ENCODE assay signal across 8 cellular contexts in genomic region chr4:51844157-51845054, GRCh38. TPM values are rescaled to one million over a fixed set of nuclear protein-coding genes. Genes with fewer than 3 reads are reported as not detected.
DNase-seq lines count a peak whose midpoint lies in the region; ATAC-seq, FAIRE-seq and TF ChIP-seq lines count a peak whose summit lies in the region.

No MANE protein-coding gene starts in this region.

- no peaks in the 10 kb centered on the region for H3K9me3 Mint-ChIP-seq in T-helper 2 cell treated with Interferon-gamma antibody and Interleukin-4, amounts not matched to agents 5 μg/mL and 100 μg/mL, for 36 hours
- H3K9me3 Mint-ChIP-seq in astrocyte (ENCODE audit: unreplicated experiment): no peaks in the 10 kb centered on the region

- H3K36me3 Mint-ChIP-seq in T-helper 2 cell treated with Interferon-gamma antibody and Interleukin-4, amounts not matched to agents 5 μg/mL and 100 μg/mL, for 36 hours (ENCODE audit: low read depth): peaks cover 8% of the 10 kb centered on the region
- H3K36me3 Mint-ChIP-seq in astrocyte (ENCODE audit: low read depth, unreplicated experiment): no peaks in the 10 kb centered on the region

- peak; percentile 72 for DNase-seq in NCI-H1694 (lab: John Stamatoyannopoulos, UW)
- DNase-seq in T-helper 2 cell treated with Interferon-gamma antibody and Interleukin-4, amounts not matched to agents 5 μg/mL and 100 μg/mL, for 36 hours (ENCODE audit: low spot score): peak; percentile 80
- DNase-seq in astrocyte (ENCODE audit: low read depth): peak; percentile 82
- peak; percentile 87 for DNase-seq in hepatic stellate cell (ENCODE audit: low spot score)
- no peak for DNase-seq in NK-92 (lab: John Stamatoyannopoulos, UW; ENCODE audit: unreplicated experiment)

- peak overlapping the region; percentile 86 for H3K4me3 Mint-ChIP-seq in T-helper 2 cell treated with Interferon-gamma antibody and Interleukin-4, amounts not matched to agents 5 μg/mL and 100 μg/mL, for 36 hours
- peak overlapping the region; percentile 93 for H3K4me3 Mint-ChIP-seq in astrocyte (ENCODE audit: unreplicated experiment)

- H3K4me1 ChIP-seq in astrocyte (ENCODE audit: insufficient read depth, low read length): peaks cover 6% of the 10 kb centered on the region
- peaks cover 9% of the 10 kb centered on the region for H3K4me1 ChIP-seq in rectal smooth muscle tissue (ENCODE audit: control insufficient read depth, insufficient read depth, low read length)

- H4K20me1 ChIP-seq in astrocyte (ENCODE audit: insufficient read depth, low read length): peaks cover 48% of the 10 kb centered on the region

- no peak for TF ChIP-seq CTCF in astrocyte (IDR thresholded peaks at IDR 0.05; ENCODE audit: insufficient read depth, low read depth, low read length)

- H3K9me3 ChIP-seq in astrocyte (ENCODE audit: insufficient read depth, low read depth, low read length): no peaks in the 10 kb centered on the region

- peak overlapping the region; percentile 88 for H3K4me2 ChIP-seq in astrocyte (ENCODE audit: low read length)

- H3K9ac ChIP-seq in astrocyte (ENCODE audit: low read length): peak overlapping the region; percentile 85
- H3K9ac ChIP-seq in rectal smooth muscle tissue (ENCODE audit: low read length): peak overlapping the region; percentile 45

- H3K79me2 ChIP-seq in astrocyte (ENCODE audit: insufficient read depth, low read length): peaks cover 56% of the 10 kb centered on the region

- peaks cover 3% of the 10 kb centered on the region for H3K27me3 Mint-ChIP-seq in T-helper 2 cell treated with Interferon-gamma antibody and Interleukin-4, amounts not matched to agents 5 μg/mL and 100 μg/mL, for 36 hours (ENCODE audit: low read depth)
- H3K27me3 Mint-ChIP-seq in astrocyte (ENCODE audit: low read depth, unreplicated experiment): peaks cover under 1% of the 10 kb centered on the region

- H3K4me1 Mint-ChIP-seq in T-helper 2 cell treated with Interferon-gamma antibody and Interleukin-4, amounts not matched to agents 5 μg/mL and 100 μg/mL, for 36 hours (ENCODE audit: low read depth): peaks cover 17% of the 10 kb centered on the region
- H3K4me1 Mint-ChIP-seq in astrocyte (ENCODE audit: low read depth, unreplicated experiment): no peaks in the 10 kb centered on the region

- peak; percentile 41 for ATAC-seq in GM18498 (IDR thresholded peaks at IDR 0.05; ENCODE audit: unreplicated experiment)
- peak; percentile 51 for ATAC-seq in HG02885 (IDR thresholded peaks at IDR 0.05; ENCODE audit: poor library complexity, unreplicated experiment)

- H3K36me3 ChIP-seq in astrocyte (ENCODE audit: insufficient read depth, low read length) (no peaks in the 10 kb centered on the region), rectal smooth muscle tissue (ENCODE audit: control insufficient read depth, insufficient read depth, low read length) (no peaks in the 10 kb centered on the region)

- peak overlapping the region; percentile 75 for H3K4me3 ChIP-seq in astrocyte (ENCODE audit: insufficient read depth, low read depth, low read length)
- H3K4me3 ChIP-seq in rectal smooth muscle tissue (ENCODE audit: low read length): peak overlapping the region; percentile 90

- H3K27ac Mint-ChIP-seq in T-helper 2 cell treated with Interferon-gamma antibody and Interleukin-4, amounts not matched to agents 5 μg/mL and 100 μg/mL, for 36 hours: peak overlapping the region; percentile 89
- H3K27ac Mint-ChIP-seq in astrocyte (ENCODE audit: unreplicated experiment): peak overlapping the region; percentile 55

- FAIRE-seq in astrocyte (lab: Jason Lieb, UNC): no peak

- H2AFZ ChIP-seq in astrocyte (ENCODE audit: low read depth, low read length): peak overlapping the region; percentile 89

- H3K27me3 ChIP-seq in astrocyte (ENCODE audit: insufficient read depth, low read length) (no peaks in the 10 kb centered on the region), rectal smooth muscle tissue (ENCODE audit: control insufficient read depth, insufficient read depth, low read length) (no peaks in the 10 kb centered on the region)

- peak overlapping the region; percentile 54 for H3K27ac ChIP-seq in astrocyte (ENCODE audit: low read depth, low read length)
- H3K27ac ChIP-seq in rectal smooth muscle tissue (ENCODE audit: low read depth, low read length): peak overlapping the region; percentile 94

RNA-seq across cellular contexts. Expression of gene DCUN1D4, which starts 1.5 kb away (rescaled TPM):
- total RNA-seq in astrocyte: 57.4 and 59.0 TPM in 2 replicates
